8 cellular contexts compared by ENCODE assay signal in genomic region chr2:101253013-101253712, GRCh38. TPM values are rescaled to one million over a fixed set of nuclear protein-coding genes. Genes with fewer than 3 reads are reported as not detected.
DNase-seq lines count a peak whose midpoint lies in the region; ATAC-seq and TF ChIP-seq lines count a peak whose summit lies in the region.

No MANE protein-coding gene starts in this region.

- DNase-seq in NCI-H1417 (lab: John Stamatoyannopoulos, UW): peak; percentile 23 to 92 (median 88)
- DNase-seq in NCI-H1417 treated with DMSO at 0.1 percent for 48 hours (lab: John Stamatoyannopoulos, UW): no peak
- DNase-seq in NCI-H2029 treated with DMSO at 0.1 percent for 48 hours (lab: John Stamatoyannopoulos, UW): peak; percentile 6
- DNase-seq in activated CD4-positive, alpha-beta T cell treated with anti-CD3 and anti-CD28 coated beads for 1 hour: peak; percentile 64
- DNase-seq in dermis blood vessel endothelial cell: peak; percentile 70
- DNase-seq in lung (ENCODE audit: low spot score): peak; percentile 67
- DNase-seq in stimulated activated CD8-positive, alpha-beta memory T cell treated with anti-CD3 and anti-CD28 coated beads, Interleukin-12 subunit alpha, Interleukin-12 subunit beta, amount 100 ng/mL, for 24 hours (ENCODE audit: extremely low read depth): peak; percentile 38

- 0 to 1% methylated on average over 45 to 65 of the region's 65 CpGs for WGBS in lung, 2 donors

- H3K36me3 ChIP-seq in lung (ENCODE audit: control insufficient read depth in 2 of 2, insufficient read depth in 2 of 2, low read length in 2 of 2): peaks cover 0 to 3% of the 10 kb centered on the region in 2 donors

- peaks cover 8 to 17% of the 10 kb centered on the region in 2 donors for H3K4me1 ChIP-seq in lung (ENCODE audit: control insufficient read depth in 2 of 2, insufficient read depth in 2 of 2, low read length in 2 of 2)

- H3K27me3 ChIP-seq in lung (ENCODE audit: control insufficient read depth, insufficient read depth): no peaks in the 10 kb centered on the region

- peak overlapping the region; percentile 88 for H3K4me3 ChIP-seq in lung

- ATAC-seq in HG02642 (IDR thresholded peaks at IDR 0.05; ENCODE audit: poor library complexity, unreplicated experiment) (peak; percentile 60), lung (ENCODE audit: insufficient read depth, low FRiP score) (peak; percentile 77)

- H3K9me3 ChIP-seq in lung (ENCODE audit: control insufficient read depth in 2 of 2, insufficient read depth in 1 of 2, low read length in 1 of 2): no peaks in the 10 kb centered on the region

- no peak for TF ChIP-seq CTCF in lung (IDR thresholded peaks at IDR 0.05; ENCODE audit: control extremely low read depth, extremely low read depth)

- H3K27ac ChIP-seq in lung (ENCODE audit: low read depth in 1 of 2, low read length in 1 of 2): peak overlapping the region; percentile 94 to 96

RNA-seq across cellular contexts. Expression of gene CNOT11, which starts 0.5 kb away (rescaled TPM):
- total RNA-seq in dermis blood vessel endothelial cell (21.1 and 21.3 TPM in 2 replicates), lung (10 to 100 TPM; 23.7 to 32.5 TPM)
- 10 to 100 TPM; 16.4 to 23.7 TPM for polyA plus RNA-seq in lung

RNA-seq across cellular contexts. Expression of gene RNF149, which starts 55.3 kb away (rescaled TPM):
- total RNA-seq in dermis blood vessel endothelial cell (41.5 and 56.5 TPM in 2 replicates), lung (100 to 1,000 TPM in 1 of 2 donors, 10 to 100 TPM in 1; 92.2 to 106 TPM)
- 10 to 100 TPM; 46.7 to 94.5 TPM for polyA plus RNA-seq in lung
